In the genomic region with DNA sequence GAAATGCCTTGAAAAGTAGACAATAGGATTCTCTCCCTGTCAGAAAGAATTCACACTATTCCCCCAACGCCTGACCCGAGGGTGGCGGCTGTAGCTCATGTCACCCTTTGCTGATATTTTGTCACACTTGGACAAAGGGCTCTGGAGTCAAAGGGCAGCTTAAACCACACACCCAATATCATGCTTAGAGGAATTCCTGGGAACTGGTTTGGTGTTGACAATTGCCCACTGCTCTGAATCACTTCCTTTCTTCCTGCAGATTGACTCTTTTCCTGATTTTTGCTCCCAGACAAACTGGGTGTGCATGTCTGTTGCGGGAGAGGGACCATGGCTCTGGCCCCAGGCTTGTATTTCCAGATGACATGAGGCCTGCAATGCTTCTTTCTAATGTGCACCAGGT, we compare ENCODE assay signal across 12 cellular contexts. TPM values are rescaled to one million over a fixed set of nuclear protein-coding genes. Genes with fewer than 3 reads are reported as not detected.
DNase-seq lines count a peak whose midpoint lies in the region; ATAC-seq, FAIRE-seq and TF ChIP-seq lines count a peak whose summit lies in the region.
"Had no signal": no experiment of that assay in that cellular context is flagged by ENCODE, and none has a peak within 500 bp of the region (broad histone marks: within the 10 kb centered on the region; RNA-seq: fewer than 3 reads in every experiment).

No MANE protein-coding gene starts in this region.

- H3K4me3 ChIP-seq in endothelial cell of umbilical vein (replicated peaks in 1 of 3; ENCODE audit: insufficient read depth in 1 of 3, low read depth in 1 of 3, low read length in 3 of 3): no peak overlapping the region
- no peak overlapping the region for H3K4me3 ChIP-seq in right lobe of liver

- H4K20me1 ChIP-seq in endothelial cell of umbilical vein (replicated peaks; ENCODE audit: control insufficient read depth, extremely low read depth, insufficient read depth, low read length): no peaks in the 10 kb centered on the region

- FAIRE-seq in endothelial cell of umbilical vein (lab: Jason Lieb, UNC): peak; percentile 77

- dilution Hi-C loops in endothelial cell of umbilical vein (cut with MboI; ENCODE audit: extremely low pct_ligation_motif_present, low sequenced_read_pairs): no loop called here

- H3K36me3 ChIP-seq in endothelial cell of umbilical vein (ENCODE audit: control insufficient read depth in 2 of 2, extremely low read depth in 1 of 2, insufficient read depth in 2 of 2, low read length in 2 of 2): no peaks in the 10 kb centered on the region
- H3K36me3 ChIP-seq in right lobe of liver: no peaks in the 10 kb centered on the region

- peak; percentile 33 for DNase-seq in AG20443 (ENCODE audit: low spot score)
- peak; percentile 77 for DNase-seq in LoVo (ENCODE audit: low spot score)
- peak; percentile 90 for DNase-seq in endothelial cell of umbilical vein (ENCODE audit: low read depth, low spot score)
- DNase-seq in right lobe of liver: peak in 2 of 3 donors; percentile 43 to 58
- no peak for DNase-seq in HEK293T (ENCODE audit: extremely low spot score)
- no peak for DNase-seq in C1 segment of cervical spinal cord (lab: John Stamatoyannopoulos, UW)
- DNase-seq: activated CD4-positive, alpha-beta T cell treated with anti-CD3 and anti-CD28 coated beads, Interleukin-2, amount 50 U/mL, for 48 hours; NCI-H345 had no signal

- H3K9ac ChIP-seq in endothelial cell of umbilical vein (replicated peaks; ENCODE audit: extremely low read depth, insufficient read depth, low read length): peak overlapping the region; percentile 61

- ATAC-seq in right lobe of liver (peak; percentile 92 to 96 (median 94)), GM18868 (IDR thresholded peaks at IDR 0.05; ENCODE audit: unreplicated experiment) (no peak), GM18909 (IDR thresholded peaks at IDR 0.05; ENCODE audit: poor library complexity, unreplicated experiment) (no peak)
- ATAC-seq: esophagus mucosa had no signal

- H3K4me1 ChIP-seq in endothelial cell of umbilical vein (ENCODE audit: control insufficient read depth, extremely low read depth, insufficient read depth, low read length) (peaks cover 51% of the 10 kb centered on the region), right lobe of liver (peaks cover 0 to 12% (median 5%) of the 10 kb centered on the region in 4 donors)

- H3K79me2 ChIP-seq in endothelial cell of umbilical vein (ENCODE audit: control insufficient read depth, insufficient read depth, low read length): no peaks in the 10 kb centered on the region

- H3K27me3 ChIP-seq in endothelial cell of umbilical vein (ENCODE audit: control insufficient read depth in 2 of 2, insufficient read depth in 2 of 2, low read length in 2 of 2) (no peaks in the 10 kb centered on the region), right lobe of liver (no peaks in the 10 kb centered on the region)

- no peak for TF ChIP-seq CTCF in endothelial cell of umbilical vein (IDR thresholded peaks at IDR 0.05; ENCODE audit: extremely low read depth in 1 of 2, insufficient read depth in 1 of 2, low read depth in 1 of 2, low read length in 2 of 2)
- TF ChIP-seq CTCF in right lobe of liver (IDR thresholded peaks at IDR 0.05): no peak

- H2AFZ ChIP-seq in endothelial cell of umbilical vein (ENCODE audit: low read depth, low read length): peak overlapping the region; percentile 58

- no peaks in the 10 kb centered on the region for H3K9me3 ChIP-seq in endothelial cell of umbilical vein (replicated peaks; ENCODE audit: control insufficient read depth, insufficient read depth, low read length)
- H3K9me3 ChIP-seq in right lobe of liver: no peaks in the 10 kb centered on the region

- POLR2A ChIA-PET in endothelial cell of umbilical vein (lab: Charles Lee) (interaction anchor here (0.8 to 1.1 kb wide), 3 partner anchors 70 to 175 kb away, joined by 3 read pairs; no protein-coding TSS in a partner anchor), HEK293T (lab: Yijun Ruan, JAX) (no interaction called here)

- intact Hi-C loops in endothelial cell of umbilical vein (cut with micrococcal nuclease): loop anchor here (1.0 to 5.0 kb wide), 7 partner anchors 51 to 393 kb away; no protein-coding TSS in a partner anchor
- intact Hi-C loops in right lobe of liver (cut with DNase I): no loop called here

- peak overlapping the region; percentile 72 for H3K4me2 ChIP-seq in endothelial cell of umbilical vein (ENCODE audit: insufficient read depth, low read length)

- CTCF ChIA-PET in endothelial cell of umbilical vein (lab: Charles Lee) (interaction anchor here (0.6 to 2.8 kb wide), 7 partner anchors 10 to 321 kb away, joined by 3 to 8 read pairs (median 6); no protein-coding TSS in a partner anchor), HEK293T (lab: Yijun Ruan, JAX) (no interaction called here)

- BruUV-seq in endothelial cell of umbilical vein (replicated peaks; lab: Mats Ljungman, UMichigan): no TSS peak

- no peaks in the 10 kb centered on the region for H3K9me1 ChIP-seq in endothelial cell of umbilical vein (replicated peaks; ENCODE audit: control insufficient read depth, extremely low read depth, insufficient read depth, low read length)

- TF ChIP-seq POLR2A in endothelial cell of umbilical vein (IDR thresholded peaks at IDR 0.05; ENCODE audit: low read depth, low read length) (peak; percentile 25), right lobe of liver (IDR thresholded peaks at IDR 0.05) (peak; percentile 14)

- WGBS in right lobe of liver (ENCODE audit: insufficient coverage, low coverage, low lambda C conversion rate, missing lambda C conversion rate): 20% methylated on average over 4 of the region's 4 CpGs

- peak overlapping the region; percentile 89 for H3K27ac ChIP-seq in endothelial cell of umbilical vein (ENCODE audit: insufficient read depth, low read depth, low read length)
- peak overlapping the region in 1 of 3 donors; percentile 38 for H3K27ac ChIP-seq in right lobe of liver

TF ChIP-seq in endothelial cell of umbilical vein, 7 proteins besides CTCF, POLR2A, EP300 and RAD21:
- TF ChIP-seq EZH2 (IDR thresholded peaks at IDR 0.05; ENCODE audit: borderline replicate concordance, low read depth, low read length, severe bottlenecking) (no peak), FOS (IDR thresholded peaks at IDR 0.05; ENCODE audit: borderline replicate concordance, insufficient read depth, low read length) (peak; percentile 82), MYC (IDR thresholded peaks at IDR 0.05; ENCODE audit: low read depth, low read length) (no peak), POLR2AphosphoS5 (IDR thresholded peaks at IDR 0.05; ENCODE audit: insufficient read depth, low read depth, low read length) (peak; percentile 82), JUN (IDR thresholded peaks at IDR 0.05; ENCODE audit: borderline replicate concordance, insufficient read depth, insufficient read length, low read depth) (peak; percentile 86), GATA2 (IDR thresholded peaks at IDR 0.05; ENCODE audit: insufficient read depth, insufficient read length, low read depth, low read length) (peak; percentile 68)
- TF ChIP-seq, protein P1, sequence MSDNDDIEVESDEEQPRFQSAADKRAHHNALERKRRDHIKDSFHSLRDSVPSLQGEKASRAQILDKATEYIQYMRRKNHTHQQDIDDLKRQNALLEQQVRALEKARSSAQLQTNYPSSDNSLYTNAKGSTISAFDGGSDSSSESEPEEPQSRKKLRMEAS (IDR thresholded peaks at IDR 0.05; ENCODE audit: insufficient read depth, insufficient read length): no peak

TF ChIP-seq in HEK293T, 16 proteins besides CTCF, POLR2A, EP300 and RAD21:
- TF ChIP-seq ARNT (IDR thresholded peaks at IDR 0.05): no peak
- no peak for TF ChIP-seq FOXK2 (IDR thresholded peaks at IDR 0.05)
- TF ChIP-seq FOXA1 (IDR thresholded peaks at IDR 0.05): no peak
- no peak for TF ChIP-seq L3MBTL2 (conservative IDR thresholded peaks at IDR 0.05)
- no peak for TF ChIP-seq HDGF (IDR thresholded peaks at IDR 0.05; ENCODE audit: borderline replicate concordance)
- no peak for TF ChIP-seq SUZ12 (IDR thresholded peaks at IDR 0.05)
- no peak for TF ChIP-seq ELF4 (IDR thresholded peaks at IDR 0.05)
- TF ChIP-seq, protein P2, sequence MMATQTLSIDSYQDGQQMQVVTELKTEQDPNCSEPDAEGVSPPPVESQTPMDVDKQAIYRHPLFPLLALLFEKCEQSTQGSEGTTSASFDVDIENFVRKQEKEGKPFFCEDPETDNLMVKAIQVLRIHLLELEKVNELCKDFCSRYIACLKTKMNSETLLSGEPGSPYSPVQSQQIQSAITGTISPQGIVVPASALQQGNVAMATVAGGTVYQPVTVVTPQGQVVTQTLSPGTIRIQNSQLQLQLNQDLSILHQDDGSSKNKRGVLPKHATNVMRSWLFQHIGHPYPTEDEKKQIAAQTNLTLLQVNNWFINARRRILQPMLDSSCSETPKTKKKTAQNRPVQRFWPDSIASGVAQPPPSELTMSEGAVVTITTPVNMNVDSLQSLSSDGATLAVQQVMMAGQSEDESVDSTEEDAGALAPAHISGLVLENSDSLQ (IDR thresholded peaks at IDR 0.05): no peak
- no peak for TF ChIP-seq ZNF384 (IDR thresholded peaks at IDR 0.05)

RNA-seq across cellular contexts. Expression of a gene that starts 9.0 kb away (rescaled TPM):
- total RNA-seq in endothelial cell of umbilical vein (0.85 TPM in 1 of 2 replicates, not detected in the other), right lobe of liver (1 to 10 TPM; 2.1 to 9.0 (median 2.8) TPM)
- 0.29 and 0.30 TPM in 2 replicates for polyA plus RNA-seq in endothelial cell of umbilical vein
- 0.31 and 0.35 TPM in 2 replicates for polyA plus RNA-seq in endothelial cell of umbilical vein (2011; cell fraction: cytosol; rRNA removed)
- polyA plus RNA-seq in endothelial cell of umbilical vein (2011; cell fraction: nucleus; rRNA removed): 0.20 and 0.59 TPM in 2 replicates
- polyA plus RNA-seq in endothelial cell of umbilical vein (2012): 0.54 TPM in 1 of 2 replicates, not detected in the other
- 0.72 and 1.2 TPM in 2 replicates for polyA minus RNA-seq in endothelial cell of umbilical vein
- polyA minus RNA-seq in endothelial cell of umbilical vein (2011; cell fraction: cytosol; rRNA and poly(A)+ RNA removed): not detected
- polyA minus RNA-seq in endothelial cell of umbilical vein (2011; cell fraction: nucleus; rRNA and poly(A)+ RNA removed): 1.8 TPM in 1 of 2 replicates, not detected in the other
- total RNA-seq: SK-MEL-5 had no signal

Comparison
In these comparisons a context has a peak if more than half of its experiments do, and no peak if none do; other contexts are left out.
1. DNase-seq: peak in AG20443 (single experiment), LoVo (single experiment), endothelial cell of umbilical vein (single experiment) and right lobe of liver (2 of 3); none in HEK293T (single experiment) and C1 segment of cervical spinal cord (0 of 14).
2. ATAC-seq: peak in right lobe of liver (4 of 4); none in GM18868 (single experiment) and GM18909 (single experiment).